Comparison of ENCODE assay signal across 22 cellular contexts in the genomic region with DNA sequence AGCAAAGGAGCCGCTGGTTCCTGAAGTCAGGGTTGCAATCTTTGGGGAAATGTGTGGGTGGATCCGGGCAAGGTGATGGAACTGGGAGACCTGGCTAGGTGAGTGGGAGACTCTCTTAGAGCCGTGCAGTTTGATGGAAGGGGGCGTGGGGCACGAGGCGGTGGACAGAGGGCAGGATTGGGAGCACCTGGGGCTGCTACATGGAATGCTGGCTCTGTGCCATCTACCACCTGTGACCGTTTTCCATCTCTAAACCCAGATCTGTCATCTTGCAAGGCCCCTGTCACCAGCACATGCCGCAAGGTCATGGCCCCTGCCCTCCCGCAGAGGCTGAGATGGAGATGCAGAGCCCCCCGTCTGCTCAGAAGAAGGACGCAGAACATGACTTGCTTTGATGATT.
"Had no signal": no experiment of that assay in that cellular context is flagged by ENCODE, and none has a peak within 500 bp of the region (broad histone marks: within the 10 kb centered on the region; RNA-seq: fewer than 3 reads in every experiment).

No MANE protein-coding gene starts in this region.

- H3K27me3 Mint-ChIP-seq: IgD-negative memory B cell had no signal

- H3K36me3 Mint-ChIP-seq: IgD-negative memory B cell had no signal

- DNase-seq: KBM-7, MV-4-11, NCI-H1048, NCI-H1105, NCI-H1417, NCI-H1436 treated with DMSO at 0.1 percent for 48 hours, NCI-H1694 treated with DMSO at 0.1 percent for 48 hours, NCI-H1930, NCI-H2081, NCI-H2107, NCI-H345, NCI-H446 treated with DMSO at 0.1 percent for 48 hours, NCI-H510A treated with DMSO at 0.1 percent for 48 hours, NCI-H526, NCI-H82, Right ventricle myocardium superior, RPMI8226, SIG-M5 had no signal

- H3K27me3 ChIP-seq: SJSA1 had no signal

- H3K27ac ChIP-seq: HL-60, SJSA1, SK-N-MC had no signal

- H3K27ac Mint-ChIP-seq: IgD-negative memory B cell had no signal

- H3K4me1 Mint-ChIP-seq: IgD-negative memory B cell had no signal

- H3K4me1 ChIP-seq: SJSA1 had no signal

- H3K36me3 ChIP-seq: SJSA1 had no signal

- H3K4me3 Mint-ChIP-seq: IgD-negative memory B cell had no signal

- H3K4me3 ChIP-seq: SJSA1, SK-N-MC had no signal
